ENCODE assay signal across 24 cellular contexts in the genomic region with DNA sequence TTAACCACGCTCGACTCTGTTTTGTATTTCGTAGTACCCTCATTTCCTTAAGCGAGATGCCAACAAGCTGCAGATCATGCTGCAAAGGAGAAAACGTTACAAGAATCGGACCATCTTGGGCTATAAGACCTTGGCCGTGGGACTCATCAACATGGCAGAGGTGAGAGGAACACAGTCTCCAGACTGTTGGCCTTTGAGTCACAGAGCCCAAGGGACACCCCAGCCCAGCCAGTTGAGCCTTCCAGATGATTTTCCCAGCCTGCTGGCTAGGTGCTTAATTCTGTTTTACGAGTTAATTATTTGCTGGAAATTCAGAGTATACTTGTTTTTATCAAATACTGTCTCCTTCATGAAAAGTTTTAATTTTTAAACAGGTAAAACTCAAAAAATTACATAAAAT. TPM values are rescaled to one million over a fixed set of nuclear protein-coding genes. Genes with fewer than 3 reads are reported as not detected.
DNase-seq lines count a peak whose midpoint lies in the region; ATAC-seq and TF ChIP-seq lines count a peak whose summit lies in the region.
"Had no signal": no experiment of that assay in that cellular context is flagged by ENCODE, and none has a peak within 500 bp of the region (broad histone marks: within the 10 kb centered on the region; RNA-seq: fewer than 3 reads in every experiment).

No MANE protein-coding gene starts in this region.

- no peak overlapping the region for H3K4me3 Mint-ChIP-seq in activated CD8-positive, alpha-beta T cell treated with anti-CD3 and anti-CD28 coated beads for 36 hours
- no peak overlapping the region for H3K4me3 Mint-ChIP-seq in activated CD8-positive, alpha-beta T cell treated with anti-CD3 and anti-CD28 coated beads, Interleukin-2, amount 10 ng/mL, durations not matched to agents 7 days and 5 days
- no peak overlapping the region for H3K4me3 Mint-ChIP-seq in HFFc6
- no peak overlapping the region for H3K4me3 Mint-ChIP-seq in neural crest cell
- H3K4me3 Mint-ChIP-seq in CD8-positive, alpha-beta memory T cell, result no peak overlapping the region
- H3K4me3 Mint-ChIP-seq: CD14-positive monocyte had no signal

- 90% methylated on average over 8 of the region's 8 CpGs for WGBS in suprapubic skin

- ATAC-seq in activated CD8-positive, alpha-beta T cell treated with anti-CD3 and anti-CD28 coated beads for 36 hours, result no peak
- ATAC-seq in activated CD8-positive, alpha-beta T cell treated with anti-CD3 and anti-CD28 coated beads, Interleukin-2, amount 10 ng/mL, durations not matched to agents 7 days and 5 days, result no peak
- ATAC-seq in GM21619 (IDR thresholded peaks at IDR 0.05; ENCODE audit: unreplicated experiment), result no peak

- no peak for TF ChIP-seq POLR2A in suprapubic skin (IDR thresholded peaks at IDR 0.05)

- H3K27ac ChIP-seq in suprapubic skin, result no peak overlapping the region
- no peak overlapping the region for H3K27ac ChIP-seq in CD8-positive, alpha-beta memory T cell (ENCODE audit: low read depth, low read length)
- H3K27ac ChIP-seq: 22Rv1, GM23248, PC-9, SJSA1 had no signal

- no peaks in the 10 kb centered on the region for H3K9me3 Mint-ChIP-seq in activated CD8-positive, alpha-beta T cell treated with anti-CD3 and anti-CD28 coated beads for 36 hours
- H3K9me3 Mint-ChIP-seq in activated CD8-positive, alpha-beta T cell treated with anti-CD3 and anti-CD28 coated beads, Interleukin-2, amount 10 ng/mL, durations not matched to agents 7 days and 5 days (ENCODE audit: insufficient read depth), result no peaks in the 10 kb centered on the region
- H3K9me3 Mint-ChIP-seq in HFFc6, result no peaks in the 10 kb centered on the region
- H3K9me3 Mint-ChIP-seq in neural crest cell, result no peaks in the 10 kb centered on the region
- no peaks in the 10 kb centered on the region for H3K9me3 Mint-ChIP-seq in CD8-positive, alpha-beta memory T cell
- H3K9me3 Mint-ChIP-seq: CD14-positive monocyte had no signal

- no peaks in the 10 kb centered on the region for H3K27me3 ChIP-seq in suprapubic skin
- H3K27me3 ChIP-seq in CD8-positive, alpha-beta memory T cell (ENCODE audit: insufficient read depth, low read length, poor library complexity, severe bottlenecking), result no peaks in the 10 kb centered on the region
- H3K27me3 ChIP-seq: BE2C, MG63, SJSA1 had no signal

- no peak for TF ChIP-seq CTCF in activated CD8-positive, alpha-beta T cell treated with anti-CD3 and anti-CD28 coated beads for 36 hours (IDR thresholded peaks at IDR 0.05)
- TF ChIP-seq CTCF in HFFc6 (IDR thresholded peaks at IDR 0.05), result no peak
- no peak for TF ChIP-seq CTCF in neural crest cell (conservative IDR thresholded peaks at IDR 0.05)
- no peak for TF ChIP-seq CTCF in suprapubic skin (IDR thresholded peaks at IDR 0.05)

- DNase-seq in activated CD8-positive, alpha-beta T cell treated with anti-CD3 and anti-CD28 coated beads for 36 hours, result no peak
- no peak for DNase-seq in activated CD8-positive, alpha-beta T cell treated with anti-CD3 and anti-CD28 coated beads, Interleukin-2, amount 10 ng/mL, durations not matched to agents 7 days and 5 days
- DNase-seq in HFFc6, result no peak
- no peak for DNase-seq in neural crest cell (ENCODE audit: low read depth, low spot score)
- DNase-seq in suprapubic skin (ENCODE audit: low spot score in 2 of 2), result peak; percentile 5 to 13
- DNase-seq in CD8-positive, alpha-beta memory T cell, result no peak
- DNase-seq: BE2C; GM23248; H7; IMR-90; KG1; MG63; NCI-H1105 treated with DMSO at 0.1 percent for 48 hours; NCI-H2029; NCI-H446; NCI-H524 treated with DMSO at 0.1 percent for 48 hours; NCI-H774; NK-92 treated with Interleukin-12 subunit alpha and Interleukin-12 subunit beta, amount 100 ng/mL, for 24 hours; PC-9; Right ventricle myocardium superior had no signal

- H3K4me1 Mint-ChIP-seq in activated CD8-positive, alpha-beta T cell treated with anti-CD3 and anti-CD28 coated beads for 36 hours (ENCODE audit: low read depth), result peaks cover 2% of the 10 kb centered on the region
- no peaks in the 10 kb centered on the region for H3K4me1 Mint-ChIP-seq in activated CD8-positive, alpha-beta T cell treated with anti-CD3 and anti-CD28 coated beads, Interleukin-2, amount 10 ng/mL, durations not matched to agents 7 days and 5 days (ENCODE audit: low read depth)
- H3K4me1 Mint-ChIP-seq in HFFc6 (ENCODE audit: low read depth), result peaks cover 10% of the 10 kb centered on the region
- H3K4me1 Mint-ChIP-seq in neural crest cell, result no peaks in the 10 kb centered on the region
- peaks cover 0 to 3% (median 3%) of the 10 kb centered on the region in 3 donors for H3K4me1 Mint-ChIP-seq in CD8-positive, alpha-beta memory T cell

- CTCF ChIA-PET in activated CD8-positive, alpha-beta T cell treated with anti-CD3 and anti-CD28 coated beads for 36 hours (lab: Charles Lee), result no interaction called here
- CTCF ChIA-PET in activated CD8-positive, alpha-beta T cell treated with anti-CD3 and anti-CD28 coated beads, Interleukin-2, amount 10 ng/mL, durations not matched to agents 7 days and 5 days (lab: Charles Lee), result no interaction called here
- CTCF ChIA-PET in CD8-positive, alpha-beta memory T cell (lab: Charles Lee), result no interaction called here

- H3K4me1 ChIP-seq in suprapubic skin, result no peaks in the 10 kb centered on the region
- no peaks in the 10 kb centered on the region for H3K4me1 ChIP-seq in CD8-positive, alpha-beta memory T cell (ENCODE audit: insufficient read depth, low read length)
- H3K4me1 ChIP-seq: BE2C, SJSA1 had no signal

- H3K4me3 ChIP-seq in suprapubic skin, result no peak overlapping the region
- H3K4me3 ChIP-seq in CD8-positive, alpha-beta memory T cell (ENCODE audit: low read length), result no peak overlapping the region
- H3K4me3 ChIP-seq: GM23248, MG63, PC-9, SJSA1 had no signal

- H3K27me3 Mint-ChIP-seq in activated CD8-positive, alpha-beta T cell treated with anti-CD3 and anti-CD28 coated beads for 36 hours, result no peaks in the 10 kb centered on the region
- H3K27me3 Mint-ChIP-seq in activated CD8-positive, alpha-beta T cell treated with anti-CD3 and anti-CD28 coated beads, Interleukin-2, amount 10 ng/mL, durations not matched to agents 7 days and 5 days (ENCODE audit: low read depth), result no peaks in the 10 kb centered on the region
- H3K27me3 Mint-ChIP-seq in HFFc6 (ENCODE audit: insufficient read depth) (no peaks in the 10 kb centered on the region; the same call in 1 of the 2 replicates), neural crest cell (ENCODE audit: low read depth) (no peaks in the 10 kb centered on the region)
- H3K27me3 Mint-ChIP-seq in CD8-positive, alpha-beta memory T cell, result peaks cover 0 to 2% of the 10 kb centered on the region in 2 donors

- H3K36me3 Mint-ChIP-seq in activated CD8-positive, alpha-beta T cell treated with anti-CD3 and anti-CD28 coated beads for 36 hours (ENCODE audit: low read depth), result peaks cover 3% of the 10 kb centered on the region
- H3K36me3 Mint-ChIP-seq in activated CD8-positive, alpha-beta T cell treated with anti-CD3 and anti-CD28 coated beads, Interleukin-2, amount 10 ng/mL, durations not matched to agents 7 days and 5 days (ENCODE audit: low read depth), result peaks cover 19% of the 10 kb centered on the region
- H3K36me3 Mint-ChIP-seq in HFFc6 (ENCODE audit: low read depth), result peaks cover 24% of the 10 kb centered on the region
- H3K36me3 Mint-ChIP-seq in neural crest cell (ENCODE audit: low read depth), result peaks cover 8% of the 10 kb centered on the region
- peaks cover 0 to 57% (median 9%) of the 10 kb centered on the region in 3 donors for H3K36me3 Mint-ChIP-seq in CD8-positive, alpha-beta memory T cell

- intact Hi-C loops in activated CD8-positive, alpha-beta T cell treated with anti-CD3 and anti-CD28 coated beads for 36 hours (cut with micrococcal nuclease), result no loop called here

- TF ChIP-seq EP300 in suprapubic skin (IDR thresholded peaks at IDR 0.05), result no peak

- no peaks in the 10 kb centered on the region for H3K9me3 ChIP-seq in suprapubic skin
- no peaks in the 10 kb centered on the region for H3K9me3 ChIP-seq in CD8-positive, alpha-beta memory T cell (ENCODE audit: low read length)
- H3K9me3 ChIP-seq: BE2C, MG63, SJSA1 had no signal

- H3K36me3 ChIP-seq in suprapubic skin, result peaks cover 32% of the 10 kb centered on the region
- peaks cover 15% of the 10 kb centered on the region for H3K36me3 ChIP-seq in CD8-positive, alpha-beta memory T cell (ENCODE audit: insufficient read depth, low read length)

- peak overlapping the region; percentile 14 for H3K27ac Mint-ChIP-seq in activated CD8-positive, alpha-beta T cell treated with anti-CD3 and anti-CD28 coated beads for 36 hours
- no peak overlapping the region for H3K27ac Mint-ChIP-seq in activated CD8-positive, alpha-beta T cell treated with anti-CD3 and anti-CD28 coated beads, Interleukin-2, amount 10 ng/mL, durations not matched to agents 7 days and 5 days
- H3K27ac Mint-ChIP-seq in HFFc6 (peak overlapping the region; percentile 28; the same call in 1 of the 2 replicates), neural crest cell (ENCODE audit: unreplicated experiment) (peak overlapping the region; percentile 60)
- peak overlapping the region in 1 of 8 donors; percentile 56 for H3K27ac Mint-ChIP-seq in CD8-positive, alpha-beta memory T cell

- POLR2A ChIA-PET in activated CD8-positive, alpha-beta T cell treated with anti-CD3 and anti-CD28 coated beads for 36 hours (lab: Charles Lee), result no interaction called here
- POLR2A ChIA-PET in activated CD8-positive, alpha-beta T cell treated with anti-CD3 and anti-CD28 coated beads, Interleukin-2, amount 10 ng/mL, durations not matched to agents 7 days and 5 days (lab: Charles Lee), result no interaction called here
- POLR2A ChIA-PET in CD8-positive, alpha-beta memory T cell (lab: Charles Lee), result no interaction called here

RNA-seq across cellular contexts. Expression of gene KLC2, which starts 46.4 kb away (rescaled TPM):
- total RNA-seq in activated CD8-positive, alpha-beta T cell treated with anti-CD3 and anti-CD28 coated beads for 36 hours, result 10 to 100 TPM; 32.2 to 35.2 TPM
- total RNA-seq in activated CD8-positive, alpha-beta T cell treated with anti-CD3 and anti-CD28 coated beads, Interleukin-2, amount 10 ng/mL, durations not matched to agents 7 days and 5 days, result 10 to 100 TPM; 53.5 to 59.8 TPM
- 10 to 100 TPM; 43.4 to 51.9 (median 46.0) TPM for total RNA-seq in HFFc6 (2021; fragmentation: NEBNext Ultra II Directional; extraction: Animal tissue kit (Norgen Biotek cat#: 25700))
- 64.5 and 70.8 TPM in 2 replicates for total RNA-seq in neural crest cell
- 10 to 100 TPM; 18.1 to 22.8 (median 20.4) TPM for total RNA-seq in suprapubic skin
- 10 to 100 TPM; 61.6 to 65.9 TPM for total RNA-seq in CD8-positive, alpha-beta memory T cell
- 11.9 TPM for polyA plus RNA-seq in CD8-positive, alpha-beta memory T cell

RNA-seq across cellular contexts. Expression of gene RAB1B, which starts 57.3 kb away (rescaled TPM):
- 10 to 100 TPM; 97.9 to 98.2 TPM for total RNA-seq in activated CD8-positive, alpha-beta T cell treated with anti-CD3 and anti-CD28 coated beads for 36 hours
- total RNA-seq in activated CD8-positive, alpha-beta T cell treated with anti-CD3 and anti-CD28 coated beads, Interleukin-2, amount 10 ng/mL, durations not matched to agents 7 days and 5 days, result 100 to 1,000 TPM; 160 to 170 TPM
- total RNA-seq in HFFc6 (2021; fragmentation: NEBNext Ultra II Directional; extraction: Animal tissue kit (Norgen Biotek cat#: 25700)), result 100 to 1,000 TPM; 220 to 272 (median 246) TPM
- total RNA-seq in neural crest cell (114 and 116 TPM in 2 replicates), suprapubic skin (100 to 1,000 TPM in 3 of 4 donors, 10 to 100 TPM in 1; 79.0 to 124 (median 115) TPM)
- total RNA-seq in CD8-positive, alpha-beta memory T cell, result 100 to 1,000 TPM; 119 to 125 TPM
- 18.6 TPM for polyA plus RNA-seq in CD8-positive, alpha-beta memory T cell

Comparison
In these comparisons a context has a peak if more than half of its experiments do, and no peak if none do; other contexts are left out.
1. DNase-seq: peak in suprapubic skin (2 of 2); none in activated CD8-positive, alpha-beta T cell treated with anti-CD3 and anti-CD28 coated beads for 36 hours (single experiment), activated CD8-positive, alpha-beta T cell treated with anti-CD3 and anti-CD28 coated beads, Interleukin-2, amount 10 ng/mL, durations not matched to agents 7 days and 5 days (single experiment), HFFc6 (single experiment), neural crest cell (single experiment) and CD8-positive, alpha-beta memory T cell (0 of 5).